Comparison of ENCODE assay signal across 13 cellular contexts in the genomic region with DNA sequence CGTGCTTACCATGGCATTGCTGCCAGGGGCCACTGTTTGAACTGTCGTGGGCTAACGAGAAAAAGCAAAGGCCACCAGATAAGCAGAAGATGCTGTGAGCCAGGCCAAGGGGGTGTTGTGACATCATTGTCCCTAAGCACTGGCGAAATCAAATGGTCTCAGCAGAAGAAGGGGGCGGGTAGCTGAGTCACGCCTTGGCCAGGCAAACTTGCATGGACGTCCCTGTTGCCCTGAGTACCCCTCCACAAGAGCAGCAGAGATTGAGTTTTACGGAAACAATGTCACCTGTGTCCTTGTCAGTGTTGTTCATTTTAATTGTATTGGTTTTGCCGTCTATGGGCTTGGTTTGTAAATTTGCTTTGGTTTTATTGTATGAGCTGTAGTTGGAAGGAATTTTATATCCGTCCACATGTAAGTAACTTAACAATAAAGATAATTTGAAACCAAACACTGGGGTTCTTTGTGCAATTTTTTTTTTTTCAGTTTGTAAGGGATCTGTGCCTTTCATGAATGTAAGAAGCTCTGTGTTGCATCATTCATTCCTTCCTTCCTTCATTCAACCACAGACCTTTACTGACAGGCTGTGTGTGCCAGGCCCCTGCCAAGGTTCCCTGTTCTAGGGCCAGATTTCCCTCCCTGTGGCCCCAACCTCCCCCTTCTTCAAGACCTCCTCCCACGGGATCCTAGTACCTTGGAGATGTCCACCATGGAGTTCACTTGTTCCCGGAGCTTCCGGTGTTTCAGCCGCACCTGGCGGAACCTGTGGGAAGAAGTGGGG. TPM values are rescaled to one million over a fixed set of nuclear protein-coding genes. Genes with fewer than 3 reads are reported as not detected.
DNase-seq lines count a peak whose midpoint lies in the region; ATAC-seq, FAIRE-seq and TF ChIP-seq lines count a peak whose summit lies in the region.
"Had no signal": no experiment of that assay in that cellular context is flagged by ENCODE, and none has a peak within 500 bp of the region (broad histone marks: within the 10 kb centered on the region; RNA-seq: fewer than 3 reads in every experiment).

No MANE protein-coding gene starts in this region.

- H3K27ac ChIP-seq in CD4-positive, alpha-beta T cell (ENCODE audit: low read depth, low read length): no peak overlapping the region
- H3K27ac ChIP-seq in GM12878 (ENCODE audit: control insufficient read depth, insufficient read depth): no peak overlapping the region
- H3K27ac ChIP-seq: WERI-Rb-1 had no signal

- RAD21 ChIA-PET in GM12878 (lab: Charles Lee; ENCODE audit: unreplicated experiment): interaction anchor here (1.5 to 7.7 kb wide), 3 partner anchors 10 to 21 kb away, joined by 3 to 167 read pairs (median 148); partner anchors contain the start of genes KCNN4 and SMG9

- H3K9ac ChIP-seq in GM12878 (ENCODE audit: control insufficient read depth, insufficient read depth, low read length): no peak overlapping the region

- H3K36me3 Mint-ChIP-seq in CD4-positive, alpha-beta T cell (ENCODE audit: low read depth): peaks cover 44% of the 10 kb centered on the region
- H3K36me3 Mint-ChIP-seq in naive thymus-derived CD8-positive, alpha-beta T cell: peaks cover 0 to 52% (median 4%) of the 10 kb centered on the region in 3 donors
- H3K36me3 Mint-ChIP-seq in stimulated activated effector memory CD8-positive, alpha-beta T cell treated with anti-CD3 and anti-CD28 coated beads, Interleukin-12 subunit alpha, Interleukin-12 subunit beta, amount 100 ng/mL, for 72 hours: peaks cover 98% of the 10 kb centered on the region

- no peak for TF ChIP-seq EP300 in GM12878 (IDR thresholded peaks at IDR 0.05; ENCODE audit: borderline replicate concordance in 1 of 2, control insufficient read depth in 1 of 2, low read depth in 2 of 2, low read length in 2 of 2)

- peaks cover 47% of the 10 kb centered on the region for H3K4me1 ChIP-seq in GM12878 (ENCODE audit: control insufficient read depth, insufficient read depth, low read length)

- H3K4me3 Mint-ChIP-seq in CD4-positive, alpha-beta T cell: no peak overlapping the region
- no peak overlapping the region for H3K4me3 Mint-ChIP-seq in naive thymus-derived CD8-positive, alpha-beta T cell
- no peak overlapping the region for H3K4me3 Mint-ChIP-seq in stimulated activated effector memory CD8-positive, alpha-beta T cell treated with anti-CD3 and anti-CD28 coated beads, Interleukin-12 subunit alpha, Interleukin-12 subunit beta, amount 100 ng/mL, for 72 hours
- H3K4me3 Mint-ChIP-seq: H9 had no signal

- no peak overlapping the region for H3K4me2 ChIP-seq in GM12878 (ENCODE audit: control insufficient read depth, insufficient read depth)

- H3K79me2 ChIP-seq in GM12878 (ENCODE audit: control insufficient read depth, insufficient read depth, low read length): no peaks in the 10 kb centered on the region

- POLR2A ChIA-PET in CD4-positive, alpha-beta T cell (lab: Charles Lee): interaction anchor here (1.1 to 2.1 kb wide), 2 partner anchors 9 to 14 kb away, joined by 4 to 10 read pairs; partner anchors contain the start of gene SMG9
- POLR2A ChIA-PET in GM12878 (lab: Charles Lee): interaction anchor here (2.9 to 18.9 kb wide), 3 partner anchors 10 to 100 kb away, joined by 12 to 389 read pairs (median 307); partner anchors contain the start of genes KCNN4 and SMG9
- POLR2A ChIA-PET in naive thymus-derived CD8-positive, alpha-beta T cell (lab: Charles Lee): interaction anchor here (0.5 to 6.5 kb wide), 3 partner anchors 9 to 19 kb away, joined by 3 to 70 read pairs (median 14); partner anchors contain the start of genes KCNN4 and SMG9

- TF ChIP-seq POLR2A in GM12878 (IDR thresholded peaks at IDR 0.05; ENCODE audit: low read depth, low read length): no peak

- TF ChIP-seq CTCF in CD4-positive, alpha-beta T cell (IDR thresholded peaks at IDR 0.05): no peak
- TF ChIP-seq CTCF in GM12878 (IDR thresholded peaks at IDR 0.05 in 2 of 3, conservative IDR thresholded peaks at IDR 0.05 in 1 of 3; ENCODE audit: control insufficient read depth in 2 of 3, extremely low read depth in 1 of 3, insufficient read depth in 1 of 3, low read depth in 3 of 3, low read length in 3 of 3): no peak

- intact Hi-C loops in CD4-positive, alpha-beta T cell (cut with DNase I, micrococcal nuclease): no loop called here
- intact Hi-C loops in GM12878 (cut with micrococcal nuclease; ENCODE audit: unreplicated experiment): no loop called here

- FAIRE-seq in GM12878 (lab: Jason Lieb, UNC): no peak

- H3K4me3 ChIP-seq in GM12878: no peak overlapping the region

- TF ChIP-seq RAD21 in GM12878 (IDR thresholded peaks at IDR 0.05; ENCODE audit: insufficient read depth, low read depth, low read length): no peak

- peak overlapping the region; percentile 39 for H3K27ac Mint-ChIP-seq in CD4-positive, alpha-beta T cell
- H3K27ac Mint-ChIP-seq in naive thymus-derived CD8-positive, alpha-beta T cell: peak overlapping the region in 6 of 10 donors; percentile 2 to 86 (median 36)
- H3K27ac Mint-ChIP-seq in stimulated activated effector memory CD8-positive, alpha-beta T cell treated with anti-CD3 and anti-CD28 coated beads, Interleukin-12 subunit alpha, Interleukin-12 subunit beta, amount 100 ng/mL, for 72 hours: no peak overlapping the region
- H3K27ac Mint-ChIP-seq: H9 had no signal

- no peak overlapping the region for H2AFZ ChIP-seq in GM12878 (ENCODE audit: control insufficient read depth, low read depth, low read length)

- H4K20me1 ChIP-seq in GM12878 (ENCODE audit: control insufficient read depth, insufficient read depth): no peaks in the 10 kb centered on the region

- CTCF ChIA-PET in CD4-positive, alpha-beta T cell (lab: Charles Lee): interaction anchor here (0.9 to 1.6 kb wide), 3 partner anchors 19 to 41 kb away, joined by 3 read pairs; no protein-coding TSS in a partner anchor
- CTCF ChIA-PET in GM12878 (lab: Yijun Ruan, JAX): interaction anchor here (1.1 to 20.8 kb wide), 4 partner anchors 10 to 22 kb away, joined by 4 to 324 read pairs (median 148); partner anchors contain the start of genes KCNN4 and SMG9

- in situ Hi-C loops in GM12878 (cut with MboI): loop anchor here (25.0 kb wide), 2 partner anchors 1694 to 1831 kb away; partner anchors contain the start of genes ERFL and FOSB

- no peaks in the 10 kb centered on the region for H3K27me3 Mint-ChIP-seq in CD4-positive, alpha-beta T cell
- no peaks in the 10 kb centered on the region for H3K27me3 Mint-ChIP-seq in naive thymus-derived CD8-positive, alpha-beta T cell
- H3K27me3 Mint-ChIP-seq: naive B cell had no signal

- WGBS in GM12878 (ENCODE audit: insufficient coverage, insufficient replicate concordance, low lambda C conversion rate, missing lambda C conversion rate): 83% methylated on average over 15 of the region's 15 CpGs

- no peak for ATAC-seq in CD4-positive, alpha-beta T cell (ENCODE audit: poor library complexity)
- ATAC-seq in GM12878: no peak
- no peak for ATAC-seq in naive thymus-derived CD8-positive, alpha-beta T cell
- no peak for ATAC-seq in stimulated activated effector memory CD8-positive, alpha-beta T cell treated with anti-CD3 and anti-CD28 coated beads, Interleukin-12 subunit alpha, Interleukin-12 subunit beta, amount 100 ng/mL, for 72 hours

- peaks cover 26% of the 10 kb centered on the region for H3K4me1 Mint-ChIP-seq in CD4-positive, alpha-beta T cell (ENCODE audit: low read depth)
- peaks cover 22 to 42% (median 35%) of the 10 kb centered on the region in 4 donors for H3K4me1 Mint-ChIP-seq in naive thymus-derived CD8-positive, alpha-beta T cell
- peaks cover 68% of the 10 kb centered on the region for H3K4me1 Mint-ChIP-seq in stimulated activated effector memory CD8-positive, alpha-beta T cell treated with anti-CD3 and anti-CD28 coated beads, Interleukin-12 subunit alpha, Interleukin-12 subunit beta, amount 100 ng/mL, for 72 hours

- no peaks in the 10 kb centered on the region for H3K9me3 ChIP-seq in CD4-positive, alpha-beta T cell (ENCODE audit: control insufficient read depth, low read length)
- no peaks in the 10 kb centered on the region for H3K9me3 ChIP-seq in GM12878 (replicated peaks; ENCODE audit: control insufficient read depth, insufficient read depth, low read length)

- peaks cover 45 to 56% of the 10 kb centered on the region in 2 experiments for H3K36me3 ChIP-seq in GM12878 (ENCODE audit: control insufficient read depth in 2 of 2, insufficient read depth in 2 of 2, low read length in 1 of 2)
- H3K36me3 ChIP-seq: WERI-Rb-1 had no signal

- DNase-seq in CD4-positive, alpha-beta T cell: no peak
- DNase-seq in MV-4-11 (lab: John Stamatoyannopoulos, UW): peak; percentile 87
- DNase-seq in GM12878 (ENCODE audit: low read depth, low spot score): no peak
- DNase-seq in naive thymus-derived CD8-positive, alpha-beta T cell: peak in 1 of 10 donors; percentile 22
- DNase-seq in stimulated activated CD4-positive, alpha-beta T cell treated with anti-CD3 and anti-CD28 coated beads, Interleukin-4, amount 100 ng/mL, for 24 hours: no peak
- no peak for DNase-seq in NCI-H2029 treated with DMSO at 0.1 percent for 48 hours (lab: John Stamatoyannopoulos, UW)
- DNase-seq in stimulated activated effector memory CD8-positive, alpha-beta T cell treated with anti-CD3 and anti-CD28 coated beads, Interleukin-12 subunit alpha, Interleukin-12 subunit beta, amount 100 ng/mL, for 72 hours (ENCODE audit: low spot score in 2 of 2): no peak
- DNase-seq: central memory CD4-positive, alpha-beta T cell; H9; naive B cell; NCI-H2107; WERI-Rb-1 had no signal

- no TSS peak for BruUV-seq in GM12878 (replicated peaks; lab: Mats Ljungman, UMichigan)

- H3K9me3 Mint-ChIP-seq in CD4-positive, alpha-beta T cell: no peaks in the 10 kb centered on the region
- no peaks in the 10 kb centered on the region for H3K9me3 Mint-ChIP-seq in naive thymus-derived CD8-positive, alpha-beta T cell
- H3K9me3 Mint-ChIP-seq in stimulated activated effector memory CD8-positive, alpha-beta T cell treated with anti-CD3 and anti-CD28 coated beads, Interleukin-12 subunit alpha, Interleukin-12 subunit beta, amount 100 ng/mL, for 72 hours: no peaks in the 10 kb centered on the region
- H3K9me3 Mint-ChIP-seq: H9, naive B cell had no signal

- no peaks in the 10 kb centered on the region for H3K27me3 ChIP-seq in CD4-positive, alpha-beta T cell (ENCODE audit: control insufficient read depth, insufficient read depth, low read length)
- H3K27me3 ChIP-seq in GM12878 (replicated peaks in 1 of 2; ENCODE audit: control insufficient read depth in 2 of 2, insufficient read depth in 2 of 2, low read length in 1 of 2): no peaks in the 10 kb centered on the region

- SMC1A ChIA-PET in GM12878 (lab: Charles Lee; ENCODE audit: uncharacterized antibody, unreplicated experiment): interaction anchor here (0.6 to 20.1 kb wide), 8 partner anchors 10 to 1877 kb away, joined by 3 to 325 read pairs (median 4); partner anchors contain the start of genes KCNN4 and SMG9

RNA-seq across cellular contexts. Expression of gene KCNN4, which starts 12.3 kb away (rescaled TPM):
- 10 to 100 TPM in 1 of 2 experiments, 1 to 10 TPM in 1; 9.7 to 10.4 TPM for total RNA-seq in CD4-positive, alpha-beta T cell
- 118 TPM in 2 replicates for total RNA-seq in GM12878 (2013; cell fraction: nucleolus; rRNA removed)
- total RNA-seq in GM12878 (2014; rRNA removed) (87.6 and 97.0 TPM in 2 replicates), GM12878 (2014; rRNA removed; fragmentation: Illumina TruSeq; extraction: Trizol) (52.9 and 53.6 TPM in 2 replicates), GM12878 (2021) (92.0 and 92.4 TPM in 2 replicates)
- 29.1 TPM for polyA plus RNA-seq in GM12878 (2011; ENCODE audit: low read depth)
- polyA plus RNA-seq in GM12878 (2011; rRNA removed) (39.5 and 70.5 TPM in 2 replicates), GM12878 (2014; fragmentation: Illumina TruSeq; extraction: Trizol) (15.6 and 62.7 TPM in 2 replicates), GM12878 (2014; fragmentation: Nextera tagmentation; extraction: Ambion mirVana) (1 to 10 TPM; 1.4 to 6.3 TPM), GM12878 (2014; rRNA removed) (112 and 132 TPM in 2 replicates), GM12878 (2016; fragmentation: Nextera tagmentation; extraction: Ambion mirVana) (10 to 100 TPM; 85.3 to 93.9 TPM)
- polyA plus RNA-seq in GM12878 (2011; cell fraction: cytosol; rRNA removed): 99.1 and 145 TPM in 2 replicates
- polyA plus RNA-seq in GM12878 (2011; cell fraction: nucleus; rRNA removed): 312 and 313 TPM in 2 replicates
- polyA plus RNA-seq in GM12878 (2012): 45.7 and 52.2 TPM in 2 replicates
- polyA minus RNA-seq in GM12878 (2011; rRNA and poly(A)+ RNA removed): 81.3 and 123 TPM in 2 replicates
- 41.2 and 45.3 TPM in 2 replicates for polyA minus RNA-seq in GM12878 (2011; cell fraction: cytosol; rRNA and poly(A)+ RNA removed)
- polyA minus RNA-seq in GM12878 (2011; cell fraction: nucleus; rRNA and poly(A)+ RNA removed): 43.9 and 68.7 TPM in 2 replicates
- total RNA-seq in naive thymus-derived CD8-positive, alpha-beta T cell: 100 to 1,000 TPM in 1 of 2 experiments, 10 to 100 TPM in 1; 92.9 to 103 TPM
- 10 to 100 TPM in 2 of 3 donors, 1 to 10 TPM in 1; 7.6 to 28.6 (median 11.7) TPM for polyA plus RNA-seq in naive thymus-derived CD8-positive, alpha-beta T cell

RNA-seq across cellular contexts. Expression of gene SMG9, which starts 13.7 kb away (rescaled TPM):
- total RNA-seq in CD4-positive, alpha-beta T cell: 10 to 100 TPM; 34.7 to 38.2 TPM
- total RNA-seq in GM12878 (2013; cell fraction: nucleolus; rRNA removed): 148 and 165 TPM in 2 replicates
- 23.5 and 28.1 TPM in 2 replicates for total RNA-seq in GM12878 (2014; rRNA removed)
- 16.3 and 20.3 TPM in 2 replicates for total RNA-seq in GM12878 (2014; rRNA removed; fragmentation: Illumina TruSeq; extraction: Trizol)
- 45.4 and 52.2 TPM in 2 replicates for total RNA-seq in GM12878 (2021)
- polyA plus RNA-seq in GM12878 (2011; ENCODE audit: low read depth): 8.1 TPM
- polyA plus RNA-seq in GM12878 (2011; rRNA removed): 20.6 and 48.9 TPM in 2 replicates
- polyA plus RNA-seq in GM12878 (2011; cell fraction: cytosol; rRNA removed): 47.7 and 58.0 TPM in 2 replicates
- 125 and 147 TPM in 2 replicates for polyA plus RNA-seq in GM12878 (2011; cell fraction: nucleus; rRNA removed)
- polyA plus RNA-seq in GM12878 (2012): 20.1 and 31.2 TPM in 2 replicates
- 21.9 and 26.4 TPM in 2 replicates for polyA plus RNA-seq in GM12878 (2014; fragmentation: Illumina TruSeq; extraction: Trizol)
- 1 to 10 TPM in 1 of 2 experiments, under 1 TPM in 1; 0.69 to 4.0 TPM for polyA plus RNA-seq in GM12878 (2014; fragmentation: Nextera tagmentation; extraction: Ambion mirVana)
- polyA plus RNA-seq in GM12878 (2014; rRNA removed): 34.4 and 34.6 TPM in 2 replicates
- 10 to 100 TPM; 28.2 to 30.4 TPM for polyA plus RNA-seq in GM12878 (2016; fragmentation: Nextera tagmentation; extraction: Ambion mirVana)
- 22.4 and 25.9 TPM in 2 replicates for polyA minus RNA-seq in GM12878 (2011; rRNA and poly(A)+ RNA removed)
- 12.4 and 17.5 TPM in 2 replicates for polyA minus RNA-seq in GM12878 (2011; cell fraction: cytosol; rRNA and poly(A)+ RNA removed)
- 21.2 and 29.7 TPM in 2 replicates for polyA minus RNA-seq in GM12878 (2011; cell fraction: nucleus; rRNA and poly(A)+ RNA removed)
- 10 to 100 TPM; 48.9 to 51.9 TPM for total RNA-seq in naive thymus-derived CD8-positive, alpha-beta T cell
- 1 to 10 TPM; 3.4 to 8.3 (median 8.3) TPM for polyA plus RNA-seq in naive thymus-derived CD8-positive, alpha-beta T cell

RNA-seq across cellular contexts. Expression of gene LYPD5, which starts 33.8 kb away (rescaled TPM):
- total RNA-seq in CD4-positive, alpha-beta T cell: not detected
- total RNA-seq in GM12878 (2013; cell fraction: nucleolus; rRNA removed): 0.25 TPM in 1 of 2 replicates, not detected in the other
- total RNA-seq in GM12878 (2014; rRNA removed) (0.76 and 1.4 TPM in 2 replicates), GM12878 (2014; rRNA removed; fragmentation: Illumina TruSeq; extraction: Trizol) (0.37 and 0.40 TPM in 2 replicates), GM12878 (2021) (0.69 and 1.5 TPM in 2 replicates)
- not detected for polyA plus RNA-seq in GM12878 (2011; ENCODE audit: low read depth)
- polyA plus RNA-seq in GM12878 (2011; rRNA removed) (0.04 and 0.09 TPM in 2 replicates), GM12878 (2014; fragmentation: Illumina TruSeq; extraction: Trizol) (0.56 and 0.62 TPM in 2 replicates), GM12878 (2014; fragmentation: Nextera tagmentation; extraction: Ambion mirVana) (under 1 TPM in 1 of 2 experiments, not detected in 1; 0.24 TPM), GM12878 (2014; rRNA removed) (2.0 and 2.2 TPM in 2 replicates), GM12878 (2016; fragmentation: Nextera tagmentation; extraction: Ambion mirVana) (1 to 10 TPM; 1.1 to 1.5 TPM)
- 0.10 and 0.16 TPM in 2 replicates for polyA plus RNA-seq in GM12878 (2011; cell fraction: cytosol; rRNA removed)
- polyA plus RNA-seq in GM12878 (2011; cell fraction: nucleus; rRNA removed): 0.37 TPM in 1 of 2 replicates, not detected in the other
- 0.23 and 0.51 TPM in 2 replicates for polyA plus RNA-seq in GM12878 (2012)
- polyA minus RNA-seq in GM12878 (2011; rRNA and poly(A)+ RNA removed): not detected in 2 replicates
- polyA minus RNA-seq in GM12878 (2011; cell fraction: cytosol; rRNA and poly(A)+ RNA removed): not detected in 2 replicates
- 0.36 TPM in 1 of 2 replicates, not detected in the other for polyA minus RNA-seq in GM12878 (2011; cell fraction: nucleus; rRNA and poly(A)+ RNA removed)
- total RNA-seq in naive thymus-derived CD8-positive, alpha-beta T cell: under 1 TPM; 0.60 to 0.69 TPM
- under 1 TPM in 2 of 3 donors, not detected in 1; 0.07 to 0.72 TPM for polyA plus RNA-seq in naive thymus-derived CD8-positive, alpha-beta T cell

RNA-seq across cellular contexts. Expression of gene IRGC, which starts 52.6 kb away (rescaled TPM):
- total RNA-seq in CD4-positive, alpha-beta T cell: not detected
- not detected in 2 replicates for total RNA-seq in GM12878 (2013; cell fraction: nucleolus; rRNA removed)
- total RNA-seq in GM12878 (2014; rRNA removed) (not detected in 2 replicates), GM12878 (2014; rRNA removed; fragmentation: Illumina TruSeq; extraction: Trizol) (not detected in 2 replicates), GM12878 (2021) (not detected in 2 replicates)
- not detected for polyA plus RNA-seq in GM12878 (2011; ENCODE audit: low read depth)
- polyA plus RNA-seq in GM12878 (2011; rRNA removed) (not detected in 2 replicates), GM12878 (2014; fragmentation: Illumina TruSeq; extraction: Trizol) (not detected in 2 replicates), GM12878 (2014; fragmentation: Nextera tagmentation; extraction: Ambion mirVana) (under 1 TPM in 1 of 2 experiments, not detected in 1; 0.04 TPM), GM12878 (2014; rRNA removed) (not detected in 2 replicates), GM12878 (2016; fragmentation: Nextera tagmentation; extraction: Ambion mirVana) (not detected)
- not detected in 2 replicates for polyA plus RNA-seq in GM12878 (2011; cell fraction: cytosol; rRNA removed)
- polyA plus RNA-seq in GM12878 (2011; cell fraction: nucleus; rRNA removed): not detected in 2 replicates
- not detected in 2 replicates for polyA plus RNA-seq in GM12878 (2012)
- not detected in 2 replicates for polyA minus RNA-seq in GM12878 (2011; rRNA and poly(A)+ RNA removed)
- polyA minus RNA-seq in GM12878 (2011; cell fraction: cytosol; rRNA and poly(A)+ RNA removed): not detected in 2 replicates
- polyA minus RNA-seq in GM12878 (2011; cell fraction: nucleus; rRNA and poly(A)+ RNA removed): not detected in 2 replicates
- not detected for total RNA-seq in naive thymus-derived CD8-positive, alpha-beta T cell
- not detected for polyA plus RNA-seq in naive thymus-derived CD8-positive, alpha-beta T cell
- total RNA-seq: H9, HT1080 had no signal

RNA-seq across cellular contexts. Expression of gene ZNF283, which starts 58.7 kb away (rescaled TPM):
- total RNA-seq in CD4-positive, alpha-beta T cell: 1 to 10 TPM; 2.3 to 3.7 TPM
- total RNA-seq in GM12878 (2013; cell fraction: nucleolus; rRNA removed): 40.7 and 62.8 TPM in 2 replicates
- total RNA-seq in GM12878 (2014; rRNA removed) (4.3 and 4.9 TPM in 2 replicates), GM12878 (2014; rRNA removed; fragmentation: Illumina TruSeq; extraction: Trizol) (7.8 and 7.9 TPM in 2 replicates), GM12878 (2021) (5.1 and 5.4 TPM in 2 replicates)
- 2.7 TPM for polyA plus RNA-seq in GM12878 (2011; ENCODE audit: low read depth)
- polyA plus RNA-seq in GM12878 (2011; rRNA removed) (5.6 and 11.4 TPM in 2 replicates), GM12878 (2014; fragmentation: Illumina TruSeq; extraction: Trizol) (3.0 and 6.7 TPM in 2 replicates), GM12878 (2014; fragmentation: Nextera tagmentation; extraction: Ambion mirVana) (1 to 10 TPM; 2.2 to 2.4 TPM), GM12878 (2014; rRNA removed) (3.1 and 3.8 TPM in 2 replicates), GM12878 (2016; fragmentation: Nextera tagmentation; extraction: Ambion mirVana) (1 to 10 TPM; 3.0 to 3.6 TPM)
- polyA plus RNA-seq in GM12878 (2011; cell fraction: cytosol; rRNA removed): 1.5 and 2.6 TPM in 2 replicates
- 4.8 and 5.6 TPM in 2 replicates for polyA plus RNA-seq in GM12878 (2011; cell fraction: nucleus; rRNA removed)
- polyA plus RNA-seq in GM12878 (2012): 3.9 and 4.4 TPM in 2 replicates
- 4.8 and 5.4 TPM in 2 replicates for polyA minus RNA-seq in GM12878 (2011; rRNA and poly(A)+ RNA removed)
- polyA minus RNA-seq in GM12878 (2011; cell fraction: cytosol; rRNA and poly(A)+ RNA removed): 2.0 and 5.5 TPM in 2 replicates
- polyA minus RNA-seq in GM12878 (2011; cell fraction: nucleus; rRNA and poly(A)+ RNA removed): 5.4 and 6.1 TPM in 2 replicates
- total RNA-seq in naive thymus-derived CD8-positive, alpha-beta T cell: 10 to 100 TPM; 24.2 to 25.8 TPM
- polyA plus RNA-seq in naive thymus-derived CD8-positive, alpha-beta T cell: 1 to 10 TPM; 3.3 to 4.3 (median 3.7) TPM

Comparison
In these comparisons a context has a peak if more than half of its experiments do, and no peak if none do; other contexts are left out.
1. RNA of gene KCNN4, which starts 12.3 kb away (total RNA-seq): 92.9 to 103 TPM in naive thymus-derived CD8-positive, alpha-beta T cell and 52.9 to 118 TPM in GM12878; 9.7 to 10.4 TPM in CD4-positive, alpha-beta T cell; every median in the first group is over 4 times any median in the second.